8 cellular contexts compared by ENCODE assay signal in the genomic region with DNA sequence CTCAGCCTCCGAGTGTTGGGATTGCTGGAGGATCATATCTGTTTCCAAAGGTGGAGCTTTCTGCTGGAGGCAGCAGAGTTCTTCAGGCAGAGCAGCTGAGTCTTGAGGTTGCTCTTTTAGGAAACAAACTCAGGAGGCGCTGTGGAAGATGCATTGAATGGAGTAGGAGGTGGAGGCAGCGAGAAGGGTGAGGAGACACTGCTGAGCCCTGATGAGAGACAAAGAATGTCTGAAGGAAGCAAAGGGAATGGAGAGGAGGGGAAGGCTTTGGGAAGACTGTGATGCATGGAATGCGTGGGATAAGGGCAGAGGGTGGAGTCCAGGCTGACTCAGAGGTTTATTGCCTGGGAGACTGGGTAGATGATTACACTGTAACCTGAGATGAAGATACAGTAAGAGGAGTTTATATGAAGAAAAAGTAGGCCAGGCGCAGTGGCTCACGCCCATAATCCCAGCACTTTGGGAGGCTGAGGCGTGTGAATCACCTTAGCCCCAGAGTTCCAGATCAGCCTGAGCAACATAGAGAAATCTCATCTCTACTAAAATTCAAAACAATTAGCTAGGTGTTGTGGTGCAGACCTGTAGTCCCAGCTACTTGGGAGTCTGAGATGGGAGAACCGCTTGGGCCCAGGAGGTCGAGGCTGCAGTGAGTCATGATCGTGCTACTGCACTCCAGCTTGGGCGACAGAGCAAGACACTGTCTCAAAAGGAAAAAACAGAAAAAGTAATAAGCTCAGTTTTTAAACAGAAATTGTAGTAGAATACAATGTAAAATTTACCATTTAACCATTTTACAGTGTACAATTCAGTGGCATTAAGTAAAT. TPM values are rescaled to one million over a fixed set of nuclear protein-coding genes. Genes with fewer than 3 reads are reported as not detected.
A peak's percentile ranks its signal among the peaks of the same experiment; 100 is the strongest.
DNase-seq lines count a peak whose midpoint lies in the region; ATAC-seq, FAIRE-seq and TF ChIP-seq lines count a peak whose summit lies in the region.

No MANE protein-coding gene starts in this region.

- H3K27me3 ChIP-seq in left ventricle myocardium inferior (ENCODE audit: low read depth) (peaks cover 22% of the 10 kb centered on the region), RWPE2 (ENCODE audit: insufficient read depth, poor library complexity, severe bottlenecking) (no peaks in the 10 kb centered on the region), sigmoid colon (no peaks in the 10 kb centered on the region)

- no peak for TF ChIP-seq EP300 in sigmoid colon (IDR thresholded peaks at IDR 0.05)

- H3K36me3 ChIP-seq in left ventricle myocardium inferior: no peaks in the 10 kb centered on the region
- no peaks in the 10 kb centered on the region for H3K36me3 ChIP-seq in RWPE2 (ENCODE audit: low read depth)
- H3K36me3 ChIP-seq in sigmoid colon: no peaks in the 10 kb centered on the region

- TF ChIP-seq CTCF in left ventricle myocardium inferior (IDR thresholded peaks at IDR 0.05; ENCODE audit: borderline replicate concordance): no peak
- peak; percentile 24 for TF ChIP-seq CTCF in RWPE2 (IDR thresholded peaks at IDR 0.05; ENCODE audit: poor library complexity, severe bottlenecking)
- TF ChIP-seq CTCF in foreskin fibroblast (IDR thresholded peaks at IDR 0.05; ENCODE audit: low read depth, low read length): peak; percentile 55
- no peak for TF ChIP-seq CTCF in sigmoid colon (IDR thresholded peaks at IDR 0.05)

- DNase-seq in Right ventricle myocardium superior (no peak), left ventricle myocardium inferior (no peak), RWPE2 (ENCODE audit: low spot score) (peak; percentile 85), foreskin fibroblast (peak; percentile 96 to 97), sigmoid colon (peak; percentile 72), MV-4-11 (lab: John Stamatoyannopoulos, UW) (no peak), frontal cortex (ENCODE audit: low spot score in 2 of 2) (no peak)

- no peak for FAIRE-seq in frontal cortex (lab: Jason Lieb, UNC)

- 13 to 53% methylated on average over 11 of the region's 11 CpGs for WGBS in sigmoid colon, 2 donors

- intact Hi-C loops in Right ventricle myocardium superior (cut with DNase I): no loop called here
- intact Hi-C loops in left ventricle myocardium inferior (cut with micrococcal nuclease): no loop called here
- intact Hi-C loops in sigmoid colon (cut with DNase I): no loop called here

- TF ChIP-seq POLR2A in sigmoid colon (IDR thresholded peaks at IDR 0.05): no peak

- H3K27ac ChIP-seq in left ventricle myocardium inferior (replicated peaks) (no peak overlapping the region), RWPE2 (ENCODE audit: poor library complexity, severe bottlenecking) (peak overlapping the region; percentile 78), sigmoid colon (peak overlapping the region; percentile 33 to 65 (median 61))

- H3K4me3 ChIP-seq in left ventricle myocardium inferior (no peak overlapping the region), RWPE2 (ENCODE audit: severe bottlenecking) (no peak overlapping the region), foreskin fibroblast (ENCODE audit: low read depth in 1 of 2, low read length in 2 of 2) (peak overlapping the region in 1 of 2 donors; percentile 20), sigmoid colon (no peak overlapping the region)

- H3K9me3 ChIP-seq in left ventricle myocardium inferior (replicated peaks) (peaks cover 4% of the 10 kb centered on the region), RWPE2 (ENCODE audit: severe bottlenecking) (no peaks in the 10 kb centered on the region), sigmoid colon (no peaks in the 10 kb centered on the region)

- H3K4me1 ChIP-seq in left ventricle myocardium inferior (no peaks in the 10 kb centered on the region), RWPE2 (ENCODE audit: insufficient read depth, poor library complexity, severe bottlenecking) (peaks cover 13% of the 10 kb centered on the region), sigmoid colon (peaks cover 0 to 16% (median 5%) of the 10 kb centered on the region in 4 donors)

- peak; percentile 51 for ATAC-seq in Right ventricle myocardium superior (ENCODE audit: poor library complexity)
- peak; percentile 99 for ATAC-seq in RWPE2 (ENCODE audit: low read depth)
- no peak for ATAC-seq in GM19463 (IDR thresholded peaks at IDR 0.05; ENCODE audit: unreplicated experiment)

RNA-seq across cellular contexts. Expression of a gene that starts 17.8 kb away (rescaled TPM):
- total RNA-seq in Right ventricle myocardium superior (70.6 TPM), left ventricle myocardium inferior (63.2 TPM), sigmoid colon (100 to 1,000 TPM; 103 to 136 (median 112) TPM), frontal cortex (26.9 TPM)
- 100 to 1,000 TPM; 178 to 314 (median 297) TPM for polyA plus RNA-seq in sigmoid colon

RNA-seq across cellular contexts. Expression of a gene that starts 18.0 kb away (rescaled TPM):
- 6.6 TPM for total RNA-seq in Right ventricle myocardium superior
- total RNA-seq in left ventricle myocardium inferior: 9.2 TPM
- total RNA-seq in sigmoid colon: 10 to 100 TPM in 3 of 4 donors, 1 to 10 TPM in 1; 9.8 to 20.5 (median 14.1) TPM
- 10 to 100 TPM in 2 of 3 donors, 1 to 10 TPM in 1; 5.4 to 26.1 (median 18.7) TPM for polyA plus RNA-seq in sigmoid colon
- 18.3 TPM for total RNA-seq in frontal cortex

RNA-seq across cellular contexts. Expression of a gene that starts 29.6 kb away (rescaled TPM):
- total RNA-seq in Right ventricle myocardium superior: 29.7 TPM
- 34.3 TPM for total RNA-seq in left ventricle myocardium inferior
- total RNA-seq in sigmoid colon: 10 to 100 TPM; 26.8 to 38.5 (median 29.7) TPM
- 10 to 100 TPM in 2 of 3 donors, 1 to 10 TPM in 1; 9.0 to 42.2 (median 12.7) TPM for polyA plus RNA-seq in sigmoid colon
- 58.3 TPM for total RNA-seq in frontal cortex

RNA-seq across cellular contexts. Expression of a gene that starts 43.8 kb away (rescaled TPM):
- total RNA-seq in Right ventricle myocardium superior (not detected), left ventricle myocardium inferior (not detected), sigmoid colon (1 to 10 TPM in 2 of 4 donors, under 1 TPM in 1, not detected in 1; 0.95 to 2.2 (median 2.1) TPM), frontal cortex (9.4 TPM)
- polyA plus RNA-seq in sigmoid colon: 1 to 10 TPM; 2.4 to 3.4 (median 3.2) TPM

RNA-seq across cellular contexts. Expression of a gene that starts 44.7 kb away (rescaled TPM):
- total RNA-seq in Right ventricle myocardium superior: 0.70 TPM
- 0.38 TPM for total RNA-seq in left ventricle myocardium inferior
- total RNA-seq in sigmoid colon: 1 to 10 TPM in 3 of 4 donors, under 1 TPM in 1; 0.66 to 9.1 (median 1.4) TPM
- 1 to 10 TPM in 2 of 3 donors, under 1 TPM in 1; 0.60 to 6.2 (median 1.6) TPM for polyA plus RNA-seq in sigmoid colon
- total RNA-seq in frontal cortex: 43.2 TPM

Comparison
In these comparisons a context has a peak if more than half of its experiments do, and no peak if none do; other contexts are left out.
1. DNase-seq: peak in RWPE2 (single experiment), foreskin fibroblast (2 of 2) and sigmoid colon (single experiment); none in Right ventricle myocardium superior (single experiment), left ventricle myocardium inferior (single experiment), MV-4-11 (single experiment) and frontal cortex (0 of 2).
2. CTCF ChIP-seq: peak in RWPE2 (single experiment) and foreskin fibroblast (single experiment); none in left ventricle myocardium inferior (single experiment) and sigmoid colon (0 of 4).